ENCODE assay signal across 9 cellular contexts in genomic region chr1:207798847-207799246, GRCh38. TPM values are rescaled to one million over a fixed set of nuclear protein-coding genes. Genes with fewer than 3 reads are reported as not detected.
DNase-seq lines count a peak whose midpoint lies in the region; ATAC-seq and TF ChIP-seq lines count a peak whose summit lies in the region.
"Had no signal": no experiment of that assay in that cellular context is flagged by ENCODE, and none has a peak within 500 bp of the region (broad histone marks: within the 10 kb centered on the region; RNA-seq: fewer than 3 reads in every experiment).

No MANE protein-coding gene starts in this region.

- intact Hi-C loops in CD8-positive, alpha-beta T cell (cut with DNase I, micrococcal nuclease), result loop anchor here (2.0 to 5.0 kb wide), 4 partner anchors 24 to 147 kb away; no protein-coding TSS in a partner anchor
- intact Hi-C loops in uterus (cut with DNase I; ENCODE audit: low total_unique reads), result no loop called here

- H3K27ac ChIP-seq in CD8-positive, alpha-beta T cell (ENCODE audit: low read depth, low read length), result no peak overlapping the region
- no peak overlapping the region for H3K27ac ChIP-seq in uterus

- POLR2A ChIA-PET in CD8-positive, alpha-beta T cell (lab: Charles Lee), result interaction anchor here (1.4 to 2.0 kb wide), 2 partner anchors 12 to 70 kb away, joined by 6 read pairs; no protein-coding TSS in a partner anchor
- POLR2A ChIA-PET in naive thymus-derived CD8-positive, alpha-beta T cell (lab: Charles Lee), result interaction anchor here (0.9 to 3.4 kb wide), 3 partner anchors 24 to 100 kb away, joined by 3 to 21 read pairs (median 12); no protein-coding TSS in a partner anchor

- CTCF ChIA-PET in CD8-positive, alpha-beta T cell (lab: Charles Lee), result interaction anchor here (1.0 to 4.6 kb wide), 8 partner anchors 24 to 220 kb away, joined by 3 to 24 read pairs (median 4); no protein-coding TSS in a partner anchor

- H3K9me3 ChIP-seq in CD8-positive, alpha-beta T cell (ENCODE audit: low read length), result no peaks in the 10 kb centered on the region
- no peaks in the 10 kb centered on the region for H3K9me3 ChIP-seq in uterus

- no peak for TF ChIP-seq CTCF in CD8-positive, alpha-beta T cell (IDR thresholded peaks at IDR 0.05)
- no peak for TF ChIP-seq CTCF in uterus (IDR thresholded peaks at IDR 0.05)

- peak overlapping the region; percentile 86 for H3K27ac Mint-ChIP-seq in CD8-positive, alpha-beta T cell
- peak overlapping the region; percentile 7 to 88 (median 78) for H3K27ac Mint-ChIP-seq in naive thymus-derived CD8-positive, alpha-beta T cell

- H3K36me3 ChIP-seq in CD8-positive, alpha-beta T cell (ENCODE audit: insufficient read depth, low read length), result peaks cover 16% of the 10 kb centered on the region
- H3K36me3 ChIP-seq in uterus, result no peaks in the 10 kb centered on the region

- H3K36me3 Mint-ChIP-seq in CD8-positive, alpha-beta T cell, result peaks cover 50% of the 10 kb centered on the region
- H3K36me3 Mint-ChIP-seq in naive thymus-derived CD8-positive, alpha-beta T cell, result peaks cover 0 to 53% (median 5%) of the 10 kb centered on the region in 3 donors

- no peaks in the 10 kb centered on the region for H3K9me3 Mint-ChIP-seq in CD8-positive, alpha-beta T cell
- H3K9me3 Mint-ChIP-seq in naive thymus-derived CD8-positive, alpha-beta T cell, result no peaks in the 10 kb centered on the region

- ATAC-seq in CD8-positive, alpha-beta T cell, result peak; percentile 35
- peak; percentile 35 for ATAC-seq in HG02938 (IDR thresholded peaks at IDR 0.05; ENCODE audit: unreplicated experiment)
- peak; percentile 38 to 43 for ATAC-seq in naive thymus-derived CD8-positive, alpha-beta T cell

- peak overlapping the region; percentile 30 for H3K4me3 Mint-ChIP-seq in CD8-positive, alpha-beta T cell
- peak overlapping the region in 9 of 10 donors; percentile 9 to 63 (median 54) for H3K4me3 Mint-ChIP-seq in naive thymus-derived CD8-positive, alpha-beta T cell

- H3K4me1 Mint-ChIP-seq in CD8-positive, alpha-beta T cell (ENCODE audit: low read depth), result peaks cover 48% of the 10 kb centered on the region
- peaks cover 30 to 57% (median 47%) of the 10 kb centered on the region in 4 donors for H3K4me1 Mint-ChIP-seq in naive thymus-derived CD8-positive, alpha-beta T cell

- no peak overlapping the region for H3K4me3 ChIP-seq in CD8-positive, alpha-beta T cell (ENCODE audit: low read depth, low read length)
- no peak overlapping the region for H3K4me3 ChIP-seq in uterus

- DNase-seq in CD8-positive, alpha-beta T cell, result peak in 1 of 7 experiments; percentile 42
- DNase-seq in amniotic epithelial cell (ENCODE audit: low read depth), result peak; percentile 58
- peak in 3 of 10 donors; percentile 17 to 21 (median 19) for DNase-seq in naive thymus-derived CD8-positive, alpha-beta T cell
- DNase-seq in NCI-H2081 treated with DMSO at 0.1 percent for 48 hours (lab: John Stamatoyannopoulos, UW), result no peak
- DNase-seq in G401 (ENCODE audit: low spot score), result no peak
- DNase-seq in DMS79 treated with DMSO at 0.1 percent for 48 hours (lab: John Stamatoyannopoulos, UW), result no peak
- no peak for DNase-seq in uterus
- DNase-seq: NCI-H2227 treated with DMSO at 0.1 percent for 48 hours had no signal

- in situ Hi-C loops in G401 (cut with HindIII; ENCODE audit: low sequenced_read_pairs), result no loop called here

- no peaks in the 10 kb centered on the region for H3K27me3 Mint-ChIP-seq in CD8-positive, alpha-beta T cell (ENCODE audit: low read depth)
- H3K27me3 Mint-ChIP-seq in naive thymus-derived CD8-positive, alpha-beta T cell, result no peaks in the 10 kb centered on the region

- H3K27me3 ChIP-seq in CD8-positive, alpha-beta T cell (ENCODE audit: insufficient read depth, low read length), result no peaks in the 10 kb centered on the region
- no peaks in the 10 kb centered on the region for H3K27me3 ChIP-seq in uterus

- peaks cover 29% of the 10 kb centered on the region for H3K4me1 ChIP-seq in CD8-positive, alpha-beta T cell (ENCODE audit: insufficient read depth, low read length)
- H3K4me1 ChIP-seq in uterus, result no peaks in the 10 kb centered on the region

- TF ChIP-seq POLR2A in uterus (IDR thresholded peaks at IDR 0.05), result no peak

RNA-seq across cellular contexts. Expression of gene CD46, which starts 47.0 kb away (rescaled TPM):
- total RNA-seq in CD8-positive, alpha-beta T cell, result 100 to 1,000 TPM; 108 to 109 TPM
- total RNA-seq in naive thymus-derived CD8-positive, alpha-beta T cell, result 100 to 1,000 TPM; 225 to 234 TPM
- 100 to 1,000 TPM; 112 to 137 (median 123) TPM for polyA plus RNA-seq in naive thymus-derived CD8-positive, alpha-beta T cell
- 48.7 and 54.9 TPM in 2 replicates for total RNA-seq in G401 (2014; rRNA removed; shearing (Covaris generic))
- 100 to 1,000 TPM; 118 to 195 (median 174) TPM for total RNA-seq in uterus
